ENCODE assay signal across 25 cellular contexts in genomic region chr2:162424816-162425215, GRCh38.
"Had no signal": no experiment of that assay in that cellular context is flagged by ENCODE, and none has a peak within 500 bp of the region (broad histone marks: within the 10 kb centered on the region; RNA-seq: fewer than 3 reads in every experiment).

No MANE protein-coding gene starts in this region.

- ATAC-seq: activated CD8-positive, alpha-beta T cell treated with anti-CD3 and anti-CD28 coated beads for 36 hours; activated naive CD4-positive, alpha-beta T cell treated with anti-CD3 and anti-CD28 coated beads, Interleukin-2, amount 50 U/mL, for 72 hours; effector memory CD8-positive, alpha-beta T cell; esophagus mucosa; left lung; lower lobe of right lung; mucosa of descending colon; psoas muscle; stimulated activated effector memory CD8-positive, alpha-beta T cell treated with anti-CD3 and anti-CD28 coated beads, Interleukin-12 subunit alpha, Interleukin-12 subunit beta, amount 100 ng/mL, for 72 hours; stimulated activated naive CD8-positive, alpha-beta T cell treated with anti-CD3 and anti-CD28 coated beads, Interleukin-15, amount 100 ng/mL, for 72 hours had no signal

- DNase-seq: activated B cell treated with CpG ODN at 0.5 μM for 24 hours; activated CD4-positive, alpha-beta T cell treated with anti-CD3 and anti-CD28 coated beads, Interleukin-2, amount 50 U/mL, for 1 hour; activated CD8-positive, alpha-beta T cell treated with anti-CD3 and anti-CD28 coated beads for 36 hours; activated T-cell treated with anti-CD3 and anti-CD28 coated beads, Interleukin-2, amount 50 U/mL, for 48 hours; anterior cingulate cortex; effector memory CD8-positive, alpha-beta T cell; foreskin fibroblast; head of caudate nucleus; hippocampal formation; immature natural killer cell; left lung; lower lobe of right lung; mucosa of descending colon; ovary; psoas muscle; sigmoid colon; small intestine; stimulated activated CD4-positive, alpha-beta T cell treated with anti-CD3 and anti-CD28 coated beads, Interleukin-4, amount 100 ng/mL, for 24 hours; stimulated activated naive CD8-positive, alpha-beta T cell treated with anti-CD3 and anti-CD28 coated beads, Interleukin-15, amount 100 ng/mL, for 72 hours; substantia nigra; T-helper 2 cell; uterus had no signal
